11 cellular contexts compared by ENCODE assay signal in genomic region chr2:6017887-6018286, GRCh38.
"Had no signal": no experiment of that assay in that cellular context is flagged by ENCODE, and none has a peak within 500 bp of the region (broad histone marks: within the 10 kb centered on the region; RNA-seq: fewer than 3 reads in every experiment).

No MANE protein-coding gene starts in this region.

- FAIRE-seq: H1, H54 had no signal

- H3K9ac ChIP-seq: GM23248 had no signal

- H3K9me3 Mint-ChIP-seq: H9 had no signal

- H3K4me1 Mint-ChIP-seq: GM23338 had no signal

- H2AFZ ChIP-seq: GM23248, GM23338 had no signal

- H3K4me3 ChIP-seq: GM23248, GM23338, HAP-1 had no signal

- H3K36me3 ChIP-seq: HAP-1 had no signal

- ATAC-seq: GM23338, HCT116 had no signal

- H3K4me1 ChIP-seq: HAP-1 had no signal

- H3K4me2 ChIP-seq: GM23338 had no signal

- H3K27ac Mint-ChIP-seq: GM23338, H9, HFFc6 had no signal

- H3K27ac ChIP-seq: GM23248 had no signal

- H3K4me3 Mint-ChIP-seq: GM23338, H9, HFFc6 had no signal

- H3K9me3 ChIP-seq: HAP-1 had no signal

- DNase-seq: GM23248, GOT3, H7, H9, HCEC 1CT, HFFc6 had no signal
